In the genomic region with DNA sequence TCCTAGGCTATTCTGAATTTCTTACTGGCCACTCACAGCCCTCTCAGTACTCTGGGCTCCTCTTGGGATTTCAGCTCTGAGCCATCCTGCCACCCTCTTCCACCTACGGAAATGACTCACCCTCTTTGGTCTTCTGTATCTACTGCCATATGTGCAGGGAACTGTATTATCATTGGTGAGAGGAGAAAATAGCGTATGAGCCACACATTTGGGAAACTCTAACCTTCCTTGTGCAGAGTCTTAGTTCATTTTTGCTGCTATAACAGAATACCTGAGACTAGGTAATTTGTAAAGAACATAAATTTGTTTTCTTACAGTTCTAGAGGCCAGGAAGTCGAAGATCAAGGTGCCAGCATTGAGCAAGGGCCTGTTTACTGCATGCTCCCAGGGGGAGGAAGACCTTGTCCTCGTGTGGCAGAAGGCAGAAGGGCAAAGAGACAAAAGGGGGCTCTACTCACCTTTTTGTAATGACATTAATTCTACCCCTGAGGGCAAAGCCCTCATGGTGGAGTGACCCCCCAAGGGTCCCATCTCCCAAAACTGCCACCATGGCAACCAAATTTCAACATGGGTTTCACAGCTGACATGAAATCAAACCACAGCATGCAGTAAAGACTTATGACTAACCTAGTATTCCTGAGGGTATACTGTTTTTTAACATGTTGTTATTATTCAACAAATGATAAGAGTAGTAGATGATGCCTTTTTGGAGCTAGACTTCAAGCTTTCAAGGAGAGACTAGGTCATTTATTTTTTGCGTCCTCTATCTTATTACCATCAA, we compare ENCODE assay signal across 1 cellular context.
TF ChIP-seq lines count a peak whose summit lies in the region.

No MANE protein-coding gene starts in this region.

TF ChIP-seq in HepG2, 621 proteins besides CTCF, POLR2A, EP300 and RAD21 (continued from another document):
- TF ChIP-seq, protein P1, sequence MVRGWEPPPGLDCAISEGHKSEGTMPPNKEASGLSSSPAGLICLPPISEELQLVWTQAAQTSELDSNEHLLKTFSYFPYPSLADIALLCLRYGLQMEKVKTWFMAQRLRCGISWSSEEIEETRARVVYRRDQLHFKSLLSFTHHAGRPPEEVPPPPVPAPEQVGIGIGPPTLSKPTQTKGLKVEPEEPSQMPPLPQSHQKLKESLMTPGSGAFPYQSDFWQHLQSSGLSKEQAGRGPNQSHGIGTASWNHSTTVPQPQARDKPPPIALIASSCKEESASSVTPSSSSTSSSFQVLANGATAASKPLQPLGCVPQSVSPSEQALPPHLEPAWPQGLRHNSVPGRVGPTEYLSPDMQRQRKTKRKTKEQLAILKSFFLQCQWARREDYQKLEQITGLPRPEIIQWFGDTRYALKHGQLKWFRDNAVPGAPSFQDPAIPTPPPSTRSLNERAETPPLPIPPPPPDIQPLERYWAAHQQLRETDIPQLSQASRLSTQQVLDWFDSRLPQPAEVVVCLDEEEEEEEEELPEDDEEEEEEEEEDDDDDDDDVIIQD (CRISPR knock-in tag; IDR thresholded peaks at IDR 0.05; ENCODE audit: low read depth) = peak; percentile 22; the same call in 1 of the 2 replicates
- TF ChIP-seq HOXA5 (CRISPR knock-in tag; IDR thresholded peaks at IDR 0.05) (no peak), ZNF564 (CRISPR knock-in tag; IDR thresholded peaks at IDR 0.05) (no peak), SYNCRIP (IDR thresholded peaks at IDR 0.05; ENCODE audit: insufficient read depth, low read depth, low read length) (no peak), SOX13 (IDR thresholded peaks at IDR 0.05) (no peak), SOX13 (CRISPR knock-in tag; conservative IDR thresholded peaks at IDR 0.05 in 1 of 2, IDR thresholded peaks at IDR 0.05 in 1 of 2) (peak in 1 of 2 experiments; percentile 26; a peak in 1 of 4 replicates), ZNF547 (CRISPR knock-in tag; IDR thresholded peaks at IDR 0.05) (no peak), ZEB1 (IDR thresholded peaks at IDR 0.05; ENCODE audit: insufficient replicate concordance, low read depth) (no peak), MEIS2 (CRISPR knock-in tag; IDR thresholded peaks at IDR 0.05) (no peak), ZNF430 (CRISPR knock-in tag; IDR thresholded peaks at IDR 0.05) (no peak; the same call in 1 of the 2 replicates), ZNF766 (CRISPR knock-in tag; IDR thresholded peaks at IDR 0.05; ENCODE audit: borderline replicate concordance) (no peak), KLF9 (CRISPR knock-in tag; IDR thresholded peaks at IDR 0.05; ENCODE audit: low read depth) (no peak), TRIM24 (CRISPR knock-in tag; IDR thresholded peaks at IDR 0.05) (no peak), PAX8 (CRISPR knock-in tag; IDR thresholded peaks at IDR 0.05; ENCODE audit: borderline replicate concordance) (no peak), ZNF253 (CRISPR knock-in tag; IDR thresholded peaks at IDR 0.05; ENCODE audit: borderline replicate concordance) (no peak), ZNF20 (CRISPR knock-in tag; IDR thresholded peaks at IDR 0.05) (no peak), MED1 (CRISPR knock-in tag; IDR thresholded peaks at IDR 0.05) (peak; percentile 48; the same call in 1 of the 2 replicates), ZNF644 (CRISPR knock-in tag; IDR thresholded peaks at IDR 0.05; ENCODE audit: low read depth) (peak; percentile 65; the same call in 1 of the 2 replicates), MIER3 (CRISPR knock-in tag; IDR thresholded peaks at IDR 0.05; ENCODE audit: borderline replicate concordance) (no peak; the same call in 1 of the 2 replicates), PAWR (CRISPR knock-in tag; IDR thresholded peaks at IDR 0.05; ENCODE audit: borderline replicate concordance) (no peak), CCAR2 (optimal IDR thresholded peaks at IDR 0.05; ENCODE audit: low read depth, low read length) (no peak), ZSCAN21 (CRISPR knock-in tag; IDR thresholded peaks at IDR 0.05; ENCODE audit: borderline replicate concordance) (no peak), HNF4G (IDR thresholded peaks at IDR 0.05; ENCODE audit: borderline replicate concordance, low read depth, low read length) (peak; percentile 38; the same call in 1 of the 2 replicates), HNF4G (CRISPR knock-in tag; IDR thresholded peaks at IDR 0.05; ENCODE audit: borderline replicate concordance, low read depth) (no peak), ZNF724P (CRISPR knock-in tag; IDR thresholded peaks at IDR 0.05; ENCODE audit: borderline replicate concordance) (no peak), PCBP1 (IDR thresholded peaks at IDR 0.05; ENCODE audit: borderline replicate concordance, low read depth, low read length) (no peak), RBFOX2 (IDR thresholded peaks at IDR 0.05; ENCODE audit: low read depth, low read length) (no peak), RCOR2 (CRISPR knock-in tag; IDR thresholded peaks at IDR 0.05) (0 out of 2 replicates have a peak, but pooled peaks have one; percentile 40)
- TF ChIP-seq, protein P2, sequence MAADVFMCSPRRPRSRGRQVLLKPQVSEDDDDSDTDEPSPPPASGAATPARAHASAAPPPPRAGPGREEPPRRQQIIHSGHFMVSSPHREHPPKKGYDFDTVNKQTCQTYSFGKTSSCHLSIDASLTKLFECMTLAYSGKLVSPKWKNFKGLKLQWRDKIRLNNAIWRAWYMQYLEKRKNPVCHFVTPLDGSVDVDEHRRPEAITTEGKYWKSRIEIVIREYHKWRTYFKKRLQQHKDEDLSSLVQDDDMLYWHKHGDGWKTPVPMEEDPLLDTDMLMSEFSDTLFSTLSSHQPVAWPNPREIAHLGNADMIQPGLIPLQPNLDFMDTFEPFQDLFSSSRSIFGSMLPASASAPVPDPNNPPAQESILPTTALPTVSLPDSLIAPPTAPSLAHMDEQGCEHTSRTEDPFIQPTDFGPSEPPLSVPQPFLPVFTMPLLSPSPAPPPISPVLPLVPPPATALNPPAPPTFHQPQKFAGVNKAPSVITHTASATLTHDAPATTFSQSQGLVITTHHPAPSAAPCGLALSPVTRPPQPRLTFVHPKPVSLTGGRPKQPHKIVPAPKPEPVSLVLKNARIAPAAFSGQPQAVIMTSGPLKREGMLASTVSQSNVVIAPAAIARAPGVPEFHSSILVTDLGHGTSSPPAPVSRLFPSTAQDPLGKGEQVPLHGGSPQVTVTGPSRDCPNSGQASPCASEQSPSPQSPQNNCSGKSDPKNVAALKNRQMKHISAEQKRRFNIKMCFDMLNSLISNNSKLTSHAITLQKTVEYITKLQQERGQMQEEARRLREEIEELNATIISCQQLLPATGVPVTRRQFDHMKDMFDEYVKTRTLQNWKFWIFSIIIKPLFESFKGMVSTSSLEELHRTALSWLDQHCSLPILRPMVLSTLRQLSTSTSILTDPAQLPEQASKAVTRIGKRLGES (CRISPR knock-in tag; IDR thresholded peaks at IDR 0.05; ENCODE audit: borderline replicate concordance) = no peak
- TF ChIP-seq, protein P3, sequence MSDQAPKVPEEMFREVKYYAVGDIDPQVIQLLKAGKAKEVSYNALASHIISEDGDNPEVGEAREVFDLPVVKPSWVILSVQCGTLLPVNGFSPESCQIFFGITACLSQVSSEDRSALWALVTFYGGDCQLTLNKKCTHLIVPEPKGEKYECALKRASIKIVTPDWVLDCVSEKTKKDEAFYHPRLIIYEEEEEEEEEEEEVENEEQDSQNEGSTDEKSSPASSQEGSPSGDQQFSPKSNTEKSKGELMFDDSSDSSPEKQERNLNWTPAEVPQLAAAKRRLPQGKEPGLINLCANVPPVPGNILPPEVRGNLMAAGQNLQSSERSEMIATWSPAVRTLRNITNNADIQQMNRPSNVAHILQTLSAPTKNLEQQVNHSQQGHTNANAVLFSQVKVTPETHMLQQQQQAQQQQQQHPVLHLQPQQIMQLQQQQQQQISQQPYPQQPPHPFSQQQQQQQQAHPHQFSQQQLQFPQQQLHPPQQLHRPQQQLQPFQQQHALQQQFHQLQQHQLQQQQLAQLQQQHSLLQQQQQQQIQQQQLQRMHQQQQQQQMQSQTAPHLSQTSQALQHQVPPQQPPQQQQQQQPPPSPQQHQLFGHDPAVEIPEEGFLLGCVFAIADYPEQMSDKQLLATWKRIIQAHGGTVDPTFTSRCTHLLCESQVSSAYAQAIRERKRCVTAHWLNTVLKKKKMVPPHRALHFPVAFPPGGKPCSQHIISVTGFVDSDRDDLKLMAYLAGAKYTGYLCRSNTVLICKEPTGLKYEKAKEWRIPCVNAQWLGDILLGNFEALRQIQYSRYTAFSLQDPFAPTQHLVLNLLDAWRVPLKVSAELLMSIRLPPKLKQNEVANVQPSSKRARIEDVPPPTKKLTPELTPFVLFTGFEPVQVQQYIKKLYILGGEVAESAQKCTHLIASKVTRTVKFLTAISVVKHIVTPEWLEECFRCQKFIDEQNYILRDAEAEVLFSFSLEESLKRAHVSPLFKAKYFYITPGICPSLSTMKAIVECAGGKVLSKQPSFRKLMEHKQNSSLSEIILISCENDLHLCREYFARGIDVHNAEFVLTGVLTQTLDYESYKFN (CRISPR knock-in tag; conservative IDR thresholded peaks at IDR 0.05) = peak; percentile 74
- TF ChIP-seq, protein P4, sequence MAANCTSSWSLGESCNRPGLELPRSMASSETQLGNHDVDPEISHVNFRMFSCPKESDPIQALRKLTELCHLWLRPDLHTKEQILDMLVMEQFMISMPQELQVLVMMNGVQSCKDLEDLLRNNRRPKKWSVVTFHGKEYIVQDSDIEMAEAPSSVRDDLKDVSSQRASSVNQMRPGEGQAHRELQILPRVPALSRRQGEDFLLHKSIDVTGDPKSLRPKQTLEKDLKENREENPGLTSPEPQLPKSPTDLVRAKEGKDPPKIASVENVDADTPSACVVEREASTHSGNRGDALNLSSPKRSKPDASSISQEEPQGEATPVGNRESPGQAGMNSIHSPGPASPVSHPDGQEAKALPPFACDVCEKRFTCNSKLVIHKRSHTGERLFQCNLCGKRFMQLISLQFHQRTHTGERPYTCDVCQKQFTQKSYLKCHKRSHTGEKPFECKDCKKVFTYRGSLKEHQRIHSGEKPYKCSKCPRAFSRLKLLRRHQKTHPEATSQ (CRISPR knock-in tag; IDR thresholded peaks at IDR 0.05; ENCODE audit: borderline replicate concordance) = no peak
- TF ChIP-seq, protein P5, sequence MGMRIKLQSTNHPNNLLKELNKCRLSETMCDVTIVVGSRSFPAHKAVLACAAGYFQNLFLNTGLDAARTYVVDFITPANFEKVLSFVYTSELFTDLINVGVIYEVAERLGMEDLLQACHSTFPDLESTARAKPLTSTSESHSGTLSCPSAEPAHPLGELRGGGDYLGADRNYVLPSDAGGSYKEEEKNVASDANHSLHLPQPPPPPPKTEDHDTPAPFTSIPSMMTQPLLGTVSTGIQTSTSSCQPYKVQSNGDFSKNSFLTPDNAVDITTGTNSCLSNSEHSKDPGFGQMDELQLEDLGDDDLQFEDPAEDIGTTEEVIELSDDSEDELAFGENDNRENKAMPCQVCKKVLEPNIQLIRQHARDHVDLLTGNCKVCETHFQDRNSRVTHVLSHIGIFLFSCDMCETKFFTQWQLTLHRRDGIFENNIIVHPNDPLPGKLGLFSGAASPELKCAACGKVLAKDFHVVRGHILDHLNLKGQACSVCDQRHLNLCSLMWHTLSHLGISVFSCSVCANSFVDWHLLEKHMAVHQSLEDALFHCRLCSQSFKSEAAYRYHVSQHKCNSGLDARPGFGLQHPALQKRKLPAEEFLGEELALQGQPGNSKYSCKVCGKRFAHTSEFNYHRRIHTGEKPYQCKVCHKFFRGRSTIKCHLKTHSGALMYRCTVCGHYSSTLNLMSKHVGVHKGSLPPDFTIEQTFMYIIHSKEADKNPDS (CRISPR knock-in tag; IDR thresholded peaks at IDR 0.05) = 0 out of 2 replicates have a peak, but pooled peaks have one; percentile 27
- TF ChIP-seq, protein P6, sequence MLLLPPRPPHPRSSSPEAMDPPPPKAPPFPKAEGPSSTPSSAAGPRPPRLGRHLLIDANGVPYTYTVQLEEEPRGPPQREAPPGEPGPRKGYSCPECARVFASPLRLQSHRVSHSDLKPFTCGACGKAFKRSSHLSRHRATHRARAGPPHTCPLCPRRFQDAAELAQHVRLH (CRISPR knock-in tag; IDR thresholded peaks at IDR 0.05; ENCODE audit: borderline replicate concordance, low read depth) = no peak
- TF ChIP-seq, protein P7, sequence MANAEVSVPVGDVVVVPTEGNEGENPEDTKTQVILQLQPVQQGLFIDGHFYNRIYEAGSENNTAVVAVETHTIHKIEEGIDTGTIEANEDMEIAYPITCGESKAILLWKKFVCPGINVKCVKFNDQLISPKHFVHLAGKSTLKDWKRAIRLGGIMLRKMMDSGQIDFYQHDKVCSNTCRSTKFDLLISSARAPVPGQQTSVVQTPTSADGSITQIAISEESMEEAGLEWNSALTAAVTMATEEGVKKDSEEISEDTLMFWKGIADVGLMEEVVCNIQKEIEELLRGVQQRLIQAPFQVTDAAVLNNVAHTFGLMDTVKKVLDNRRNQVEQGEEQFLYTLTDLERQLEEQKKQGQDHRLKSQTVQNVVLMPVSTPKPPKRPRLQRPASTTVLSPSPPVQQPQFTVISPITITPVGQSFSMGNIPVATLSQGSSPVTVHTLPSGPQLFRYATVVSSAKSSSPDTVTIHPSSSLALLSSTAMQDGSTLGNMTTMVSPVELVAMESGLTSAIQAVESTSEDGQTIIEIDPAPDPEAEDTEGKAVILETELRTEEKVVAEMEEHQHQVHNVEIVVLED (CRISPR knock-in tag; IDR thresholded peaks at IDR 0.05; ENCODE audit: borderline replicate concordance) = no peak
- TF ChIP-seq, protein P8, sequence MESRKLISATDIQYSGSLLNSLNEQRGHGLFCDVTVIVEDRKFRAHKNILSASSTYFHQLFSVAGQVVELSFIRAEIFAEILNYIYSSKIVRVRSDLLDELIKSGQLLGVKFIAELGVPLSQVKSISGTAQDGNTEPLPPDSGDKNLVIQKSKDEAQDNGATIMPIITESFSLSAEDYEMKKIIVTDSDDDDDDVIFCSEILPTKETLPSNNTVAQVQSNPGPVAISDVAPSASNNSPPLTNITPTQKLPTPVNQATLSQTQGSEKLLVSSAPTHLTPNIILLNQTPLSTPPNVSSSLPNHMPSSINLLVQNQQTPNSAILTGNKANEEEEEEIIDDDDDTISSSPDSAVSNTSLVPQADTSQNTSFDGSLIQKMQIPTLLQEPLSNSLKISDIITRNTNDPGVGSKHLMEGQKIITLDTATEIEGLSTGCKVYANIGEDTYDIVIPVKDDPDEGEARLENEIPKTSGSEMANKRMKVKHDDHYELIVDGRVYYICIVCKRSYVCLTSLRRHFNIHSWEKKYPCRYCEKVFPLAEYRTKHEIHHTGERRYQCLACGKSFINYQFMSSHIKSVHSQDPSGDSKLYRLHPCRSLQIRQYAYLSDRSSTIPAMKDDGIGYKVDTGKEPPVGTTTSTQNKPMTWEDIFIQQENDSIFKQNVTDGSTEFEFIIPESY (CRISPR knock-in tag; IDR thresholded peaks at IDR 0.05) = no peak
TF ChIP-seq in HepG2: peak in this region for 50.
